ENCODE assay signal across 13 cellular contexts in the genomic region with DNA sequence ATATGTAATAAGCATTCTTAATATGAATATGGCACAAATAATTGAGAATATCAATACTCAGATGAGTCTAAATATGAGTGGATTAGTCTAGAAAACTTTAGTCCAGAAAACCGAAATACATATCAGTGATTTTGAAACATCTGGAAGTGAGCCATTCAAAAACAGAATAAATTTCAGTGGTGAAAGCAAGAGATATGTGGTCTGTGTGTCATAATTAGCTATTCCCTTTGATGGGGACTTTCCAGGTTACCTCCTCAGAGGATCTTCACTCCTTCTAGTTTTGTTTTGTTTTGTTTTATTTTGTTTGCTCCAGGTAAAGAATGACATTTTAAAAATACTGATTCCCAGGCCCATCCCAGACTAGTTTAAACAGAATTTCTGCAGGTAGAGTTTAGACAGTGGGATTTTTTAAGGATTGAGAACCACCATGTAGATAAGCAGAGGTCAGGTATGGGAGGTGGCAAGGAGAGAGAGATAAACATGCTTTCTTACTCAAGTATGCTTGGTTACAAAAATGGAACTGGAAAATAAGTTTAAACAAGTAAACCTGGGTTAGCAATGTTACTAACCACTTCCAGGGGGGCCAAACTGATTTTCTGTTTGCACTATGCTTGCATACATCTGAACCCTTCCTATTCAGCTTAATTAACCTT.
DNase-seq lines count a peak whose midpoint lies in the region; ATAC-seq and TF ChIP-seq lines count a peak whose summit lies in the region.
"Had no signal": no experiment of that assay in that cellular context is flagged by ENCODE, and none has a peak within 500 bp of the region (broad histone marks: within the 10 kb centered on the region; RNA-seq: fewer than 3 reads in every experiment).

No MANE protein-coding gene starts in this region.

- H2AFZ ChIP-seq in mammary epithelial cell (ENCODE audit: low read depth, low read length): no peak overlapping the region

- H3K4me1 Mint-ChIP-seq in activated CD8-positive, alpha-beta memory T cell treated with anti-CD3 and anti-CD28 coated beads, Interleukin-2, amount 10 ng/mL, durations not matched to agents 7 days and 5 days: peaks cover 10% of the 10 kb centered on the region
- H3K4me1 Mint-ChIP-seq: activated CD4-positive, alpha-beta T cell treated with anti-CD3 and anti-CD28 coated beads, Interleukin-2, amount 10 ng/mL, durations not matched to agents 7 days and 5 days had no signal

- H3K27ac ChIP-seq in mammary epithelial cell (ENCODE audit: insufficient read depth, low read depth, low read length): no peak overlapping the region
- H3K27ac ChIP-seq: RWPE1, uterus had no signal

- CTCF ChIA-PET in mammary epithelial cell (lab: Charles Lee; ENCODE audit: low non-redundant PET): no interaction called here
- CTCF ChIA-PET in activated CD8-positive, alpha-beta memory T cell treated with anti-CD3 and anti-CD28 coated beads, Interleukin-2, amount 10 ng/mL, durations not matched to agents 7 days and 5 days (lab: Charles Lee): interaction anchor here (0.6 to 1.4 kb wide), 2 partner anchors 8 to 414 kb away, joined by 3 read pairs; no protein-coding TSS in a partner anchor

- DNase-seq in GM20000 (ENCODE audit: low spot score) (peak; percentile 62), mammary epithelial cell (peak; percentile 41), GM19240 (ENCODE audit: insufficient read length, low spot score) (no peak), HuH-7.5 (ENCODE audit: low spot score) (no peak), GM03348 (ENCODE audit: low spot score) (no peak)
- no peak for DNase-seq in activated CD8-positive, alpha-beta memory T cell treated with anti-CD3 and anti-CD28 coated beads, Interleukin-2, amount 10 ng/mL, durations not matched to agents 7 days and 5 days
- DNase-seq: activated CD4-positive, alpha-beta T cell treated with anti-CD3 and anti-CD28 coated beads, Interleukin-2, amount 10 ng/mL, durations not matched to agents 7 days and 5 days; head of caudate nucleus; uterus had no signal

- in situ Hi-C loops in mammary epithelial cell (cut with MboI; ENCODE audit: low sequenced_read_pairs in 2 of 2): no loop called here

- intact Hi-C loops in mammary epithelial cell (cut with micrococcal nuclease): no loop called here

- H3K36me3 Mint-ChIP-seq in activated CD8-positive, alpha-beta memory T cell treated with anti-CD3 and anti-CD28 coated beads, Interleukin-2, amount 10 ng/mL, durations not matched to agents 7 days and 5 days: no peaks in the 10 kb centered on the region

- H3K27me3 ChIP-seq in mammary epithelial cell (ENCODE audit: insufficient read depth, low read length): no peaks in the 10 kb centered on the region
- H3K27me3 ChIP-seq: uterus had no signal

- no peaks in the 10 kb centered on the region for H4K20me1 ChIP-seq in mammary epithelial cell (ENCODE audit: insufficient read depth, low read length)

- no peaks in the 10 kb centered on the region for H3K79me2 ChIP-seq in mammary epithelial cell (ENCODE audit: insufficient read depth, low read length)

- peaks cover 24% of the 10 kb centered on the region for H3K4me1 ChIP-seq in mammary epithelial cell (ENCODE audit: insufficient read depth, low read length)
- H3K4me1 ChIP-seq: uterus had no signal

- H3K9me3 ChIP-seq in mammary epithelial cell (replicated peaks; ENCODE audit: insufficient read depth, low read length): no peaks in the 10 kb centered on the region
- H3K9me3 ChIP-seq: uterus had no signal

- no peak overlapping the region for H3K4me3 Mint-ChIP-seq in activated CD8-positive, alpha-beta memory T cell treated with anti-CD3 and anti-CD28 coated beads, Interleukin-2, amount 10 ng/mL, durations not matched to agents 7 days and 5 days
- H3K4me3 Mint-ChIP-seq: activated CD4-positive, alpha-beta T cell treated with anti-CD3 and anti-CD28 coated beads, Interleukin-2, amount 10 ng/mL, durations not matched to agents 7 days and 5 days; nephron had no signal

- 35% methylated on average over 1 of the region's 1 CpG for WGBS in mammary epithelial cell (ENCODE audit: low coverage, missing lambda C conversion rate)

- no TSS peak for BruUV-seq in mammary epithelial cell (replicated peaks; lab: Mats Ljungman, UMichigan)

- dilution Hi-C loops in mammary epithelial cell (cut with HindIII; ENCODE audit: low sequenced_read_pairs): no loop called here

- H3K9ac ChIP-seq in mammary epithelial cell (ENCODE audit: insufficient read depth, low read length): no peak overlapping the region

- H3K4me2 ChIP-seq in mammary epithelial cell (ENCODE audit: insufficient read depth, low read depth, low read length): no peak overlapping the region

- H3K9me3 Mint-ChIP-seq in activated CD8-positive, alpha-beta memory T cell treated with anti-CD3 and anti-CD28 coated beads, Interleukin-2, amount 10 ng/mL, durations not matched to agents 7 days and 5 days (ENCODE audit: low read depth): no peaks in the 10 kb centered on the region
- H3K9me3 Mint-ChIP-seq: activated CD4-positive, alpha-beta T cell treated with anti-CD3 and anti-CD28 coated beads, Interleukin-2, amount 10 ng/mL, durations not matched to agents 7 days and 5 days had no signal

- H3K27me3 Mint-ChIP-seq in activated CD8-positive, alpha-beta memory T cell treated with anti-CD3 and anti-CD28 coated beads, Interleukin-2, amount 10 ng/mL, durations not matched to agents 7 days and 5 days: peaks cover 22% of the 10 kb centered on the region

- no peak overlapping the region for H3K4me3 ChIP-seq in mammary epithelial cell (replicated peaks in 1 of 3; ENCODE audit: insufficient read depth in 1 of 3, low read depth in 2 of 3, low read length in 3 of 3)
- H3K4me3 ChIP-seq: uterus had no signal

- peak; percentile 90 for ATAC-seq in GM18502 (IDR thresholded peaks at IDR 0.05; ENCODE audit: poor library complexity, unreplicated experiment)
- peak; percentile 43 for ATAC-seq in HG03060 (IDR thresholded peaks at IDR 0.05; ENCODE audit: low read depth, unreplicated experiment)
- ATAC-seq in activated CD8-positive, alpha-beta memory T cell treated with anti-CD3 and anti-CD28 coated beads, Interleukin-2, amount 10 ng/mL, durations not matched to agents 7 days and 5 days: no peak

- H3K36me3 ChIP-seq in mammary epithelial cell (ENCODE audit: insufficient read depth, low read length): no peaks in the 10 kb centered on the region
- H3K36me3 ChIP-seq: uterus had no signal

- H3K27ac Mint-ChIP-seq in activated CD8-positive, alpha-beta memory T cell treated with anti-CD3 and anti-CD28 coated beads, Interleukin-2, amount 10 ng/mL, durations not matched to agents 7 days and 5 days: no peak overlapping the region
- H3K27ac Mint-ChIP-seq: activated CD4-positive, alpha-beta T cell treated with anti-CD3 and anti-CD28 coated beads, Interleukin-2, amount 10 ng/mL, durations not matched to agents 7 days and 5 days; nephron had no signal

- TF ChIP-seq CTCF in GM20000 (IDR thresholded peaks at IDR 0.05; ENCODE audit: extremely low read depth, missing control alignments): no peak
- no peak for TF ChIP-seq CTCF in mammary epithelial cell (conservative IDR thresholded peaks at IDR 0.05 in 1 of 2, IDR thresholded peaks at IDR 0.05 in 1 of 2; ENCODE audit: extremely low read depth in 1 of 2, insufficient read depth in 1 of 2, low read depth in 1 of 2, low read length in 2 of 2)

Comparison
In these comparisons a context has a peak if more than half of its experiments do, and no peak if none do; other contexts are left out.
1. DNase-seq: peak in GM20000 (single experiment) and mammary epithelial cell (single experiment); none in GM19240 (single experiment), HuH-7.5 (single experiment), activated CD8-positive, alpha-beta memory T cell treated with anti-CD3 and anti-CD28 coated beads, Interleukin-2, amount 10 ng/mL, durations not matched to agents 7 days and 5 days (single experiment) and GM03348 (single experiment).